Comparison of ENCODE assay signal across 8 cellular contexts in genomic region chr9:137619240-137620090, GRCh38. TPM values are rescaled to one million over a fixed set of nuclear protein-coding genes. Genes with fewer than 3 reads are reported as not detected.
DNase-seq lines count a peak whose midpoint lies in the region; ATAC-seq, FAIRE-seq and TF ChIP-seq lines count a peak whose summit lies in the region.

No MANE protein-coding gene starts in this region.

- H3K27me3 Mint-ChIP-seq in activated naive CD8-positive, alpha-beta T cell treated with anti-CD3 and anti-CD28 coated beads, Interleukin-2, amount 50 U/mL, for 24 hours: no peaks in the 10 kb centered on the region

- peak overlapping the region; percentile 90 for H3K27ac Mint-ChIP-seq in activated naive CD8-positive, alpha-beta T cell treated with anti-CD3 and anti-CD28 coated beads, Interleukin-2, amount 50 U/mL, for 24 hours

- H3K36me3 Mint-ChIP-seq in activated naive CD8-positive, alpha-beta T cell treated with anti-CD3 and anti-CD28 coated beads, Interleukin-2, amount 50 U/mL, for 24 hours (ENCODE audit: low read depth): peaks cover 21% of the 10 kb centered on the region

- no peak for FAIRE-seq in H54 (lab: Jason Lieb, UNC)

- TF ChIP-seq CTCF in right atrium auricular region (IDR thresholded peaks at IDR 0.05) (no peak), retinal pigment epithelial cell (conservative IDR thresholded peaks at IDR 0.05; ENCODE audit: low read depth, low read length) (no peak)

- H3K27me3 ChIP-seq in right atrium auricular region: no peaks in the 10 kb centered on the region

- H3K4me1 Mint-ChIP-seq in activated naive CD8-positive, alpha-beta T cell treated with anti-CD3 and anti-CD28 coated beads, Interleukin-2, amount 50 U/mL, for 24 hours: peaks cover 46% of the 10 kb centered on the region

- no peak for ATAC-seq in activated naive CD8-positive, alpha-beta T cell treated with anti-CD3 and anti-CD28 coated beads, Interleukin-2, amount 50 U/mL, for 24 hours

- H3K9me3 Mint-ChIP-seq in activated naive CD8-positive, alpha-beta T cell treated with anti-CD3 and anti-CD28 coated beads, Interleukin-2, amount 50 U/mL, for 24 hours: no peaks in the 10 kb centered on the region

- H3K27ac ChIP-seq in right atrium auricular region: peak overlapping the region; percentile 74 to 79

- H3K4me3 Mint-ChIP-seq in activated naive CD8-positive, alpha-beta T cell treated with anti-CD3 and anti-CD28 coated beads, Interleukin-2, amount 50 U/mL, for 24 hours: peak overlapping the region; percentile 88

- DNase-seq in NCI-H82 (lab: John Stamatoyannopoulos, UW) (peak; percentile 27), NCI-H82 treated with DMSO at 0.1 percent for 48 hours (lab: John Stamatoyannopoulos, UW; ENCODE audit: unreplicated experiment) (no peak), H54 (ENCODE audit: insufficient read length, low spot score) (peak; percentile 91), MV-4-11 (lab: John Stamatoyannopoulos, UW) (peak; percentile 15), right atrium auricular region (ENCODE audit: low spot score) (no peak), retinal pigment epithelial cell (ENCODE audit: low read depth) (no peak), mucosa of gallbladder (ENCODE audit: low spot score) (no peak)
- peak; percentile 39 for DNase-seq in activated naive CD8-positive, alpha-beta T cell treated with anti-CD3 and anti-CD28 coated beads, Interleukin-2, amount 50 U/mL, for 24 hours

- H3K36me3 ChIP-seq in right atrium auricular region: peaks cover 12% of the 10 kb centered on the region

- H3K4me3 ChIP-seq in right atrium auricular region (peak overlapping the region; percentile 74 to 80), retinal pigment epithelial cell (ENCODE audit: low read length) (peak overlapping the region; percentile 87)

- H3K4me1 ChIP-seq in right atrium auricular region: peaks cover 0 to 46% of the 10 kb centered on the region in 2 donors

- no peak for TF ChIP-seq POLR2A in H54 (IDR thresholded peaks at IDR 0.05; ENCODE audit: low read depth, low read length)

- no peaks in the 10 kb centered on the region for H3K9me3 ChIP-seq in right atrium auricular region

RNA-seq across cellular contexts. Expression of gene EHMT1, which starts 0.7 kb away (rescaled TPM):
- total RNA-seq in right atrium auricular region (10 to 100 TPM; 24.1 to 34.6 TPM), mucosa of gallbladder (100 TPM)

RNA-seq across cellular contexts. Expression of gene ARRDC1, which starts 14.0 kb away (rescaled TPM):
- total RNA-seq in right atrium auricular region (10 to 100 TPM; 21.4 to 37.8 TPM), mucosa of gallbladder (134 TPM)

RNA-seq across cellular contexts. Expression of gene ZMYND19, which starts 29.2 kb away (rescaled TPM):
- total RNA-seq in right atrium auricular region: 1 to 10 TPM; 5.0 to 6.4 TPM
- total RNA-seq in mucosa of gallbladder: 22.2 TPM

RNA-seq across cellular contexts. Expression of gene DPH7, which starts 40.7 kb away (rescaled TPM):
- total RNA-seq in right atrium auricular region (10 to 100 TPM; 17.9 to 21.0 TPM), mucosa of gallbladder (33.9 TPM)

Comparison
In these comparisons a context has a peak if more than half of its experiments do, and no peak if none do; other contexts are left out.
1. DNase-seq: peak in NCI-H82 (single experiment), H54 (single experiment), MV-4-11 (single experiment) and activated naive CD8-positive, alpha-beta T cell treated with anti-CD3 and anti-CD28 coated beads, Interleukin-2, amount 50 U/mL, for 24 hours (single experiment); none in NCI-H82 treated with DMSO at 0.1 percent for 48 hours (single experiment), right atrium auricular region (single experiment), retinal pigment epithelial cell (single experiment) and mucosa of gallbladder (single experiment).